21 cellular contexts compared by ENCODE assay signal in the genomic region with DNA sequence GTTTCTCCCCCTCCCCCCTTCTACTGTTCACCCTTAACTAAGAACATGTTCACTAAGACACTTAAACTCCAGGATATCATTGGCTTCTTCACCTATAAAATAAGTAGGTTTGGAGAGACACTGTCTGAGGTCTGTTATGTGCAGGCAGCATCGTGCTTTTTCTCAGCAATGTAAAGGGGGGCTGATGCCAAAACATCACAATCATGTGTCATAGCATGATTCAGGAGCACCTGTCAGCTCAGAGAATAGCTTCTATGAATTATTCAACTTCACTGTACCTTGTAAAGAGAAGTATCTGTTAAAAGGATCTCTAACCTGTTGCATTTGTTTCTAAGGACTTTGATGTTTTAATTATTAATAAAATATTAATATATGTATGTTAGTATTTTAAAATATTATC.
"Had no signal": no experiment of that assay in that cellular context is flagged by ENCODE, and none has a peak within 500 bp of the region (broad histone marks: within the 10 kb centered on the region; RNA-seq: fewer than 3 reads in every experiment).

No MANE protein-coding gene starts in this region.

- H3K27ac ChIP-seq: coronary artery, esophagus muscularis mucosa, gastroesophageal sphincter, ovary, right atrium auricular region, sigmoid colon, skin epidermis, stomach, thoracic aorta, transverse colon had no signal

- H3K4me3 ChIP-seq: coronary artery, esophagus muscularis mucosa, gastroesophageal sphincter, lung, ovary, right atrium auricular region, sigmoid colon, skin epidermis, stomach, thoracic aorta, transverse colon had no signal

- DNase-seq: effector CD4-positive, alpha-beta T cell; endodermal cell; immature natural killer cell; left colon; left ventricle myocardium superior; mesendoderm; naive thymus-derived CD4-positive, alpha-beta T cell; nephron progenitor cell; ovary; sigmoid colon; stimulated activated naive CD4-positive, alpha-beta T cell; stomach; substantia nigra; transverse colon had no signal
